7 cellular contexts compared by ENCODE assay signal in the genomic region with DNA sequence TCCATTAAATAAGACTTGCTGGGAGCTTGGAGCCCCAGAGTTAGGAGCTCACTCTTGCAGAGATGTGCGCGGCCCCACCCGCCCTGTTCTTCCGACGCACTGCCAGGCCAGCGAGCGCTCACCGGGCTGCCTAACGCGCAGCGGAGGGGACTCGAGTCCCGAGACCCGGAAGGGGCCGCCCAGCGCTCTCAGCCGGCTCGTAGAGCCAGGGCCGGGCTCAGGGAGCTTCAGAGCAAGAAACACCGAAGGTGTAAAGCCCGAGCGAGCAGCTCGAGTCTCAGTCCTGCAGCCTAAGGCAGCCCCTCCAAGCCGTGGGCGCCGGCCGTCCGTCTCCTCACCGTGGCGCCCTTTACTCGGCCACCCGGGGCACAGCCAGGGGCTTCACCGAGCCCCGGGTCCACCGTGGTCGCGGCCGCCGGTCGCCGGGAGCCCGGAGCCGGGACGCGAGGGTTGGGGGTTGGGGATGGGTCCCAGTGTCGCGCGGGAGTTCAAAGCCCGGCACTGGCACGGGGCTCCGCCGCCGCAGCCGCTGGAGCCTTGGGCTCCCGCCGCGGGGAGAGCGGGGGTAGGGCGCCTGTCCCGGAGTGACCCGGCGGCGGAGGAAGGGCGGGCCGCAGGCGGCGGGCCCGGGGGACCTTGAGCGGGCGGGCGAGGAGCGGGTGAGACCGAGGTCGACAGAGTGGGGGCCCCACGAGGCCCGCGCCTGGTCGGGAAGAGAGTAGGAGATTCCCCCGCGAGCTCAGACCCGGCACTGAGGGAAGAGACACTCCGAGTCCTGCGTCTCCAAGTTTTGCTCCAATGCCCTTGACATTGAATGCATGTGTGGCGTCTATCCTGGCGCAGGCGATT. TPM values are rescaled to one million over a fixed set of nuclear protein-coding genes. Genes with fewer than 3 reads are reported as not detected.
A peak's percentile ranks its signal among the peaks of the same experiment; 100 is the strongest.
DNase-seq lines count a peak whose midpoint lies in the region; ATAC-seq and TF ChIP-seq lines count a peak whose summit lies in the region.

No MANE protein-coding gene starts in this region.

- H3K4me1 ChIP-seq in GM23248 (ENCODE audit: insufficient read depth) (no peaks in the 10 kb centered on the region), OCI-LY3 (ENCODE audit: low read length) (peaks cover 21% of the 10 kb centered on the region)

- TF ChIP-seq CTCF in OCI-LY3 (IDR thresholded peaks at IDR 0.05; ENCODE audit: low read depth, low read length) (no peak), mesothelial cell of epicardium (IDR thresholded peaks at IDR 0.05; ENCODE audit: unreplicated experiment) (no peak), type B pancreatic cell (conservative IDR thresholded peaks at IDR 0.05) (no peak)

- H3K4me3 Mint-ChIP-seq in mesothelial cell of epicardium, result peak overlapping the region; percentile 65
- peak overlapping the region; percentile 84 for H3K4me3 Mint-ChIP-seq in type B pancreatic cell

- no peaks in the 10 kb centered on the region for H3K9me2 ChIP-seq in GM23248 (ENCODE audit: insufficient read depth)

- in situ Hi-C loops in GM23248 (cut with MboI), result no loop called here

- H3K9me3 Mint-ChIP-seq in mesothelial cell of epicardium, result no peaks in the 10 kb centered on the region
- H3K9me3 Mint-ChIP-seq in type B pancreatic cell, result peaks cover 4% of the 10 kb centered on the region

- no peak overlapping the region for H3K27ac ChIP-seq in GM23248
- no peak overlapping the region for H3K27ac ChIP-seq in OCI-LY3 (ENCODE audit: low read length)

- H3K4me3 ChIP-seq in GM23248 (peak overlapping the region; percentile 88), OCI-LY3 (ENCODE audit: low read length) (peak overlapping the region; percentile 71)

- peak overlapping the region; percentile 79 for H3K4me2 ChIP-seq in GM23248 (ENCODE audit: unreplicated experiment)
- peak overlapping the region; percentile 56 for H3K4me2 ChIP-seq in OCI-LY3 (ENCODE audit: low read length)

- peaks cover 21% of the 10 kb centered on the region for H3K4me1 Mint-ChIP-seq in mesothelial cell of epicardium
- peaks cover 9% of the 10 kb centered on the region for H3K4me1 Mint-ChIP-seq in type B pancreatic cell (ENCODE audit: unreplicated experiment)

- ATAC-seq in esophagus mucosa, result peak; percentile 75

- H3K79me2 ChIP-seq in GM23248 (ENCODE audit: insufficient read depth) (no peaks in the 10 kb centered on the region), OCI-LY3 (ENCODE audit: low read length) (no peaks in the 10 kb centered on the region)

- H3K27me3 Mint-ChIP-seq in mesothelial cell of epicardium (ENCODE audit: low read depth) (peaks cover 73% of the 10 kb centered on the region), type B pancreatic cell (peaks cover 59% of the 10 kb centered on the region)

- H3F3A ChIP-seq in GM23248 (ENCODE audit: insufficient read depth), result no peaks in the 10 kb centered on the region

- H3K27ac Mint-ChIP-seq in mesothelial cell of epicardium, result peak overlapping the region; percentile 3
- H3K27ac Mint-ChIP-seq in type B pancreatic cell, result peak overlapping the region; percentile 91

- H3K9me3 ChIP-seq in GM23248 (ENCODE audit: low read depth) (no peaks in the 10 kb centered on the region), OCI-LY3 (ENCODE audit: insufficient read depth, low read length) (no peaks in the 10 kb centered on the region)

- H2AFZ ChIP-seq in GM23248 (peak overlapping the region; percentile 99), OCI-LY3 (ENCODE audit: low read depth, low read length) (no peak overlapping the region)

- H3K36me3 Mint-ChIP-seq in mesothelial cell of epicardium (no peaks in the 10 kb centered on the region), type B pancreatic cell (no peaks in the 10 kb centered on the region)

- H4K20me1 ChIP-seq in GM23248 (ENCODE audit: insufficient read depth) (no peaks in the 10 kb centered on the region), OCI-LY3 (ENCODE audit: insufficient read depth, low read length) (peaks cover 20% of the 10 kb centered on the region; the same call in 1 of the 2 replicates)

- no peaks in the 10 kb centered on the region for H3K36me3 ChIP-seq in GM23248 (ENCODE audit: low read depth)
- no peaks in the 10 kb centered on the region for H3K36me3 ChIP-seq in OCI-LY3 (replicated peaks; ENCODE audit: low read depth, low read length)

- H3K9ac ChIP-seq in GM23248 (peak overlapping the region; percentile 85), OCI-LY3 (ENCODE audit: low read length) (0 out of 2 replicates have a peak overlapping the region, but pooled peaks have one; percentile 7)

- DNase-seq in GM23248, result peak; percentile 80
- DNase-seq in mesothelial cell of epicardium (ENCODE audit: low spot score in 2 of 2, unreplicated experiment in 2 of 2), result peak; percentile 36 to 66
- peak; percentile 74 for DNase-seq in type B pancreatic cell (ENCODE audit: extremely low spot score, unreplicated experiment)
- DNase-seq in activated CD4-positive, alpha-beta T cell treated with anti-CD3 and anti-CD28 coated beads, Interleukin-2, amount 50 U/mL, for 48 hours, result no peak
- DNase-seq in activated effector memory CD4-positive, alpha-beta T cell treated with Interleukin-2 at 50 U/mL for 16 hours, result no peak

- 0 out of 2 replicates have a peak, but pooled peaks cover 5% of the 10 kb centered on the region for H3K27me3 ChIP-seq in GM23248 (replicated peaks; ENCODE audit: insufficient read depth)
- peaks cover 83% of the 10 kb centered on the region for H3K27me3 ChIP-seq in OCI-LY3 (ENCODE audit: low read depth, low read length)

- 2 to 3% methylated on average over 31 to 52 of the region's 86 CpGs for WGBS in GM23248 (ENCODE audit: low coverage in 1 of 2, low lambda C conversion rate in 2 of 2, missing lambda C conversion rate in 2 of 2), 2 experiments

RNA-seq across cellular contexts. Expression of a gene that starts 26.9 kb away (rescaled TPM):
- total RNA-seq in GM23248 (2014; rRNA removed; shearing (Covaris generic)), result 2.9 and 5.1 TPM in 2 replicates
- 3.3 and 3.9 TPM in 2 replicates for polyA plus RNA-seq in GM23248 (2016; fragmentation: Nextera tagmentation; extraction: Ambion mirVana)
- 4.7 TPM for total RNA-seq in esophagus mucosa
- total RNA-seq in mesothelial cell of epicardium, result 2.1 to 3.4 TPM (median 2.4 TPM) in 3 replicates
- total RNA-seq in type B pancreatic cell (ENCODE audit: low replicate concordance), result 15.6 and 27.3 TPM in 2 replicates

Comparison
In these comparisons a context has a peak if more than half of its experiments do, and no peak if none do; other contexts are left out.
1. DNase-seq: peak in GM23248 (single experiment), mesothelial cell of epicardium (2 of 2) and type B pancreatic cell (single experiment); none in activated CD4-positive, alpha-beta T cell treated with anti-CD3 and anti-CD28 coated beads, Interleukin-2, amount 50 U/mL, for 48 hours (0 of 2) and activated effector memory CD4-positive, alpha-beta T cell treated with Interleukin-2 at 50 U/mL for 16 hours (single experiment).